Comparison of ENCODE assay signal across 8 cellular contexts in the genomic region with DNA sequence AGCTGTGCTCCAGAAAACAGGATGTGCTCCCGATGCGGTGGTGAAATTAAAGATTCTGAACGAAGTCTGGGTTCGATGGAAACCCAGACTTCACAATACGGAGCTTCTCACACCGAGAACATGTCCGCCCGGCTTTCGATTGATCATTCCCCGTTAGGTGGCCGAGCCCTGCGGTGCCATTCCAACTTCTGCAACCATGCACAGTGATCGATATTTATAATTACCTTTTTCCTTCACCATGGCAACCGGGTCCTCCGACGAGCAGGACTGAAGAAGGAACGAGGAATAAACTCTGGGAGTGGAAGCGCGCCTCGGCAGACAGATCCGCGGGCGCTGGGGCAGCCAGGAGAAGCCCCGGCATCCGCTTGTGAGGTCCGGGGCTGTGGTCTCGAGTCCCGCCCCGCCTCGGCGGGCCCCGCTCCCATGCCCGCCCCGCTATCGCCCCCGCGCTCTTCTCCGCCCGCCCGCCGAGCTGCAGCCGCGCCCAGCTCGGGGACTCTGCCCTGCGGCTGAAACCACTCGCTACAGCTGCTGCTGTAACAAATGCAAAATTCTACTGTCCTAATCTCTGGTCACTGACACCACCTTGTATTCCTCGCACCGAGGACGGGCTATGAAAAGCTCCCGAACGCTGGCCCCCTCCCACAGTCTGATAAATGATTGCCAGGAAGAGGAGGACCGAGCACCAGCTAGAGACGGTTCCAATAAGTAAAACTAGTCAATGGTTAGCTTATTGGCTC. TPM values are rescaled to one million over a fixed set of nuclear protein-coding genes. Genes with fewer than 3 reads are reported as not detected.
DNase-seq lines count a peak whose midpoint lies in the region; ATAC-seq and TF ChIP-seq lines count a peak whose summit lies in the region.

No MANE protein-coding gene starts in this region.

- H3K27me3 ChIP-seq in parathyroid adenoma (ENCODE audit: control insufficient read depth, insufficient read depth, low read length), result no peaks in the 10 kb centered on the region

- intact Hi-C loops in Right ventricle myocardium superior (cut with DNase I), result loop anchor here (5.0 kb wide), 1 partner anchor 50 kb away; no protein-coding TSS in a partner anchor

- peaks cover 9% of the 10 kb centered on the region for H3K4me1 ChIP-seq in parathyroid adenoma

- peak; percentile 69 for ATAC-seq in GM21786 (IDR thresholded peaks at IDR 0.05; ENCODE audit: unreplicated experiment)
- ATAC-seq in Right ventricle myocardium superior (ENCODE audit: poor library complexity), result peak; percentile 60
- ATAC-seq in HG03469 (IDR thresholded peaks at IDR 0.05; ENCODE audit: unreplicated experiment), result no peak

- no peaks in the 10 kb centered on the region for H3K79me2 ChIP-seq in parathyroid adenoma

- H3K9me3 ChIP-seq in parathyroid adenoma (ENCODE audit: control insufficient read depth, low read length), result no peaks in the 10 kb centered on the region

- DNase-seq in GM12865 (ENCODE audit: low read depth) (peak; percentile 25), NCI-H146 treated with DMSO at 0.1 percent for 48 hours (lab: John Stamatoyannopoulos, UW; ENCODE audit: unreplicated experiment) (peak; percentile 75), activated gamma-delta T cell (lab: John Stamatoyannopoulos, UW) (peak; percentile 14), Right ventricle myocardium superior (peak; percentile 69), NOMO-1 treated with DMSO at 0.1 percent for 48 hours (lab: John Stamatoyannopoulos, UW; ENCODE audit: unreplicated experiment) (no peak)

- H3K4me3 ChIP-seq in GM12865 (ENCODE audit: low read depth, low read length) (peak overlapping the region; percentile 30), parathyroid adenoma (ENCODE audit: low read depth, low read length) (no peak overlapping the region)

- peak overlapping the region; percentile 29 for H2AFZ ChIP-seq in parathyroid adenoma

- no peak overlapping the region for H3K9ac ChIP-seq in parathyroid adenoma

- H3K36me3 ChIP-seq in parathyroid adenoma (ENCODE audit: control insufficient read depth, insufficient read depth, low read length), result no peaks in the 10 kb centered on the region

- H3K27ac ChIP-seq in parathyroid adenoma, result no peak overlapping the region

- TF ChIP-seq CTCF in GM12865 (IDR thresholded peaks at IDR 0.05; ENCODE audit: insufficient read depth, low read depth, low read length, missing control alignments) (no peak), parathyroid adenoma (IDR thresholded peaks at IDR 0.05) (no peak)

- H3K4me2 ChIP-seq in parathyroid adenoma (ENCODE audit: low read length), result no peak overlapping the region

RNA-seq across cellular contexts. Expression of a gene that starts 26.2 kb away (rescaled TPM):
- 772 TPM for total RNA-seq in Right ventricle myocardium superior
